Comparison of ENCODE assay signal across 2 cellular contexts in genomic region chr5:14061106-14061505, GRCh38.
A peak's percentile ranks its signal among the peaks of the same experiment; 100 is the strongest.
TF ChIP-seq lines count a peak whose summit lies in the region.

No MANE protein-coding gene starts in this region.

TF ChIP-seq in A549, 52 proteins besides CTCF, POLR2A, EP300 and RAD21:
- peak; percentile 58; the same call in 1 of the 2 replicates for TF ChIP-seq USF2 (IDR thresholded peaks at IDR 0.05)
- no peak for TF ChIP-seq ELK1 (IDR thresholded peaks at IDR 0.05; ENCODE audit: low read depth, low read length)

TF ChIP-seq in H1, 55 proteins besides CTCF, POLR2A, EP300 and RAD21:
- peak; percentile 80 for TF ChIP-seq USF2 (IDR thresholded peaks at IDR 0.05; ENCODE audit: low read length)
- TF ChIP-seq SIX5 (IDR thresholded peaks at IDR 0.05; ENCODE audit: low read depth, low read length), result peak; percentile 29; the same call in 1 of the 2 replicates
- TF ChIP-seq ATF2 (IDR thresholded peaks at IDR 0.05; ENCODE audit: low read length), result no peak
TF ChIP-seq in H1: peak in this region for 2.
